ENCODE assay signal across 16 cellular contexts in genomic region chr4:145531193-145531592, GRCh38. TPM values are rescaled to one million over a fixed set of nuclear protein-coding genes. Genes with fewer than 3 reads are reported as not detected.
DNase-seq lines count a peak whose midpoint lies in the region; ATAC-seq lines count a peak whose summit lies in the region.
"Had no signal": no experiment of that assay in that cellular context is flagged by ENCODE, and none has a peak within 500 bp of the region (broad histone marks: within the 10 kb centered on the region; RNA-seq: fewer than 3 reads in every experiment).

No MANE protein-coding gene starts in this region.

- DNase-seq in Right ventricle myocardium superior (peak; percentile 47), cardiac septum (ENCODE audit: low spot score) (no peak), caudate nucleus (lab: John Stamatoyannopoulos, UW) (peak in 39 of 61 donors; percentile 2 to 56 (median 19)), middle frontal gyrus (ENCODE audit: extremely low spot score, low spot score) (peak; percentile 41), ureter (ENCODE audit: low spot score) (no peak)
- DNase-seq in activated CD4-positive, alpha-beta T cell treated with anti-CD3 and anti-CD28 coated beads for 36 hours = no peak
- DNase-seq: activated CD4-positive, CD25-positive, alpha-beta regulatory T cell; activated naive CD4-positive, alpha-beta T cell treated with anti-CD3 and anti-CD28 coated beads, Interleukin-2, amount 50 U/mL, for 16 hours; Caco-2; left colon; small intestine; stomach had no signal

- H3K27ac ChIP-seq in caudate nucleus (ENCODE audit: low read depth, low read length) = peak overlapping the region; percentile 72
- H3K27ac ChIP-seq: cardiac muscle cell, neural progenitor cell, stomach had no signal

- peak; percentile 57 for ATAC-seq in Right ventricle myocardium superior (ENCODE audit: poor library complexity)
- ATAC-seq in activated CD4-positive, alpha-beta T cell treated with anti-CD3 and anti-CD28 coated beads for 36 hours = no peak
- ATAC-seq in HG02870 (IDR thresholded peaks at IDR 0.05; ENCODE audit: unreplicated experiment) = no peak
- ATAC-seq in GM21737 (IDR thresholded peaks at IDR 0.05; ENCODE audit: unreplicated experiment) = no peak
- ATAC-seq: left colon had no signal

- H3K27me3 Mint-ChIP-seq in activated CD4-positive, alpha-beta T cell treated with anti-CD3 and anti-CD28 coated beads for 36 hours = no peaks in the 10 kb centered on the region

- peaks cover 9% of the 10 kb centered on the region for H3K4me1 Mint-ChIP-seq in activated CD4-positive, alpha-beta T cell treated with anti-CD3 and anti-CD28 coated beads for 36 hours

- no peak overlapping the region for H3K4me3 Mint-ChIP-seq in activated CD4-positive, alpha-beta T cell treated with anti-CD3 and anti-CD28 coated beads for 36 hours
- H3K4me3 Mint-ChIP-seq: neural progenitor cell had no signal

- H3K27ac Mint-ChIP-seq in activated CD4-positive, alpha-beta T cell treated with anti-CD3 and anti-CD28 coated beads for 36 hours = no peak overlapping the region

- H3K9me3 Mint-ChIP-seq in activated CD4-positive, alpha-beta T cell treated with anti-CD3 and anti-CD28 coated beads for 36 hours (ENCODE audit: low read depth) = no peaks in the 10 kb centered on the region
- H3K9me3 Mint-ChIP-seq: neural progenitor cell had no signal

- intact Hi-C loops in Right ventricle myocardium superior (cut with DNase I) = no loop called here
- intact Hi-C loops in cardiac septum (cut with DNase I) = no loop called here
- intact Hi-C loops in activated CD4-positive, alpha-beta T cell treated with anti-CD3 and anti-CD28 coated beads for 36 hours (cut with DNase I, micrococcal nuclease) = no loop called here

- peaks cover 1% of the 10 kb centered on the region for H3K36me3 Mint-ChIP-seq in activated CD4-positive, alpha-beta T cell treated with anti-CD3 and anti-CD28 coated beads for 36 hours (ENCODE audit: low read depth)

- CTCF ChIA-PET in activated CD4-positive, alpha-beta T cell treated with anti-CD3 and anti-CD28 coated beads for 36 hours (lab: Charles Lee) = interaction anchor here (0.6 to 1.8 kb wide), 2 partner anchors 26 to 232 kb away, joined by 3 to 5 read pairs; no protein-coding TSS in a partner anchor

- POLR2A ChIA-PET in activated CD4-positive, alpha-beta T cell treated with anti-CD3 and anti-CD28 coated beads for 36 hours (lab: Charles Lee) = no interaction called here

RNA-seq across cellular contexts. Expression of gene SMAD1, which starts 49.5 kb away (rescaled TPM):
- total RNA-seq in Right ventricle myocardium superior = 8.9 TPM
- 10.8 TPM for total RNA-seq in cardiac septum
- total RNA-seq in ureter = 43.7 TPM
- total RNA-seq in activated CD4-positive, alpha-beta T cell treated with anti-CD3 and anti-CD28 coated beads for 36 hours = 10 to 100 TPM in 1 of 2 experiments, 1 to 10 TPM in 1; 5.3 to 10.7 TPM

Comparison
In these comparisons a context has a peak if more than half of its experiments do, and no peak if none do; other contexts are left out.
1. DNase-seq: peak in Right ventricle myocardium superior (single experiment), caudate nucleus (39 of 61) and middle frontal gyrus (single experiment); none in cardiac septum (single experiment), ureter (single experiment) and activated CD4-positive, alpha-beta T cell treated with anti-CD3 and anti-CD28 coated beads for 36 hours (single experiment).